ENCODE assay signal across 19 cellular contexts in the genomic region with DNA sequence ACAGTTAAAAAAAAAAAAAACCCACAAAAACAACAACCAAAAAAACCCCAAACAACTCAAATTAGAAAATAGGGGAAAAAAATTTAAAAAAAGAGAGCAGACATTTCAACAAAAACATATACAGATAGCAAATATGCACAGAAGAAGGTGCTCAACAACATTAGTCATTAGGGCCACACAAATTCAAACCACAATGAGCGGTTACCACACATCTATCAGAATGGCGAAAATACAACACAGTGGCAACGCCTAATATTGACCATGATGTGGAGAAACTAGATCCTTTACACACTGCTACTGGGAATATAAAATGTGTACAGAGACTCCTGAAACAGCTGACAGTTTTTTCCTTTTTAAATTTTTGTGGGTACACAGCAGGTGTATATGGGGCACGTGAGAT. TPM values are rescaled to one million over a fixed set of nuclear protein-coding genes. Genes with fewer than 3 reads are reported as not detected.
DNase-seq lines count a peak whose midpoint lies in the region; ATAC-seq and TF ChIP-seq lines count a peak whose summit lies in the region.
"Had no signal": no experiment of that assay in that cellular context is flagged by ENCODE, and none has a peak within 500 bp of the region (broad histone marks: within the 10 kb centered on the region; RNA-seq: fewer than 3 reads in every experiment).

No MANE protein-coding gene starts in this region.

- CTCF ChIA-PET in CD8-positive, alpha-beta T cell (lab: Charles Lee), result interaction anchor here (1.5 kb wide), 1 partner anchor 10 kb away, joined by 8 read pairs; no protein-coding TSS in a partner anchor
- CTCF ChIA-PET in activated CD4-positive, alpha-beta memory T cell treated with anti-CD3 and anti-CD28 coated beads for 36 hours (lab: Charles Lee), result no interaction called here

- POLR2A ChIA-PET in CD8-positive, alpha-beta T cell (lab: Charles Lee), result interaction anchor here (0.7 to 2.6 kb wide), 6 partner anchors 10 to 116 kb away, joined by 3 to 18 read pairs (median 6); partner anchors contain the start of genes NSG1 and TMEM128
- POLR2A ChIA-PET in activated CD4-positive, alpha-beta memory T cell treated with anti-CD3 and anti-CD28 coated beads for 36 hours (lab: Charles Lee), result no interaction called here

- H3K27ac ChIP-seq in ACC112 (ENCODE audit: low read depth, low read length) (peak overlapping the region; percentile 64), epithelial cell of prostate (peak overlapping the region; percentile 95), ascending aorta (no peak overlapping the region)
- H3K27ac ChIP-seq in CD8-positive, alpha-beta T cell (ENCODE audit: low read depth, low read length), result peak overlapping the region; percentile 81
- H3K27ac ChIP-seq: right atrium auricular region had no signal

- H3K9me3 Mint-ChIP-seq in CD8-positive, alpha-beta T cell, result no peaks in the 10 kb centered on the region
- H3K9me3 Mint-ChIP-seq in activated CD4-positive, alpha-beta memory T cell treated with anti-CD3 and anti-CD28 coated beads for 36 hours, result no peaks in the 10 kb centered on the region

- DNase-seq in CD8-positive, alpha-beta T cell, result no peak
- DNase-seq in activated CD4-positive, alpha-beta memory T cell treated with anti-CD3 and anti-CD28 coated beads for 36 hours, result no peak
- DNase-seq in epithelial cell of prostate (ENCODE audit: low read depth, low spot score) (no peak), ascending aorta (ENCODE audit: low spot score in 2 of 2) (no peak), D341Med (ENCODE audit: low spot score) (no peak)
- DNase-seq: activated CD8-positive, alpha-beta memory T cell treated with anti-CD3 and anti-CD28 coated beads, Interleukin-2, amount 50 U/mL, for 48 hours; amniotic stem cell; DMS53; glutamatergic neuron; NCI-H1930; NCI-H526; Peyer's patch had no signal

- H3K36me3 Mint-ChIP-seq in CD8-positive, alpha-beta T cell, result peaks cover 77% of the 10 kb centered on the region
- H3K36me3 Mint-ChIP-seq in activated CD4-positive, alpha-beta memory T cell treated with anti-CD3 and anti-CD28 coated beads for 36 hours, result peaks cover 64% of the 10 kb centered on the region

- H3K4me3 ChIP-seq in ACC112 (ENCODE audit: low read depth, low read length) (no peak overlapping the region), ascending aorta (no peak overlapping the region)
- H3K4me3 ChIP-seq in CD8-positive, alpha-beta T cell (ENCODE audit: low read depth, low read length), result no peak overlapping the region
- H3K4me3 ChIP-seq: Peyer's patch, right atrium auricular region had no signal

- peaks cover 15% of the 10 kb centered on the region for H3K4me1 ChIP-seq in ACC112 (ENCODE audit: control insufficient read depth, insufficient read depth, low read length, unreplicated experiment)
- peaks cover 22% of the 10 kb centered on the region for H3K4me1 ChIP-seq in CD8-positive, alpha-beta T cell (ENCODE audit: insufficient read depth, low read length)
- H3K4me1 ChIP-seq in ascending aorta, result no peaks in the 10 kb centered on the region
- H3K4me1 ChIP-seq: Peyer's patch, right atrium auricular region had no signal

- H3K27me3 ChIP-seq in ACC112 (ENCODE audit: insufficient read depth, low read length) (no peaks in the 10 kb centered on the region), ascending aorta (no peaks in the 10 kb centered on the region)
- H3K27me3 ChIP-seq in CD8-positive, alpha-beta T cell (ENCODE audit: insufficient read depth, low read length), result no peaks in the 10 kb centered on the region
- H3K27me3 ChIP-seq: Peyer's patch, right atrium auricular region had no signal

- ATAC-seq in CD8-positive, alpha-beta T cell, result no peak
- ATAC-seq in HG02852 (IDR thresholded peaks at IDR 0.05; ENCODE audit: unreplicated experiment) (no peak), HG02571 (IDR thresholded peaks at IDR 0.05; ENCODE audit: unreplicated experiment) (no peak)
- ATAC-seq: WTC11 had no signal

- no peak overlapping the region for H2AFZ ChIP-seq in ACC112 (ENCODE audit: low read length, unreplicated experiment)

- no peaks in the 10 kb centered on the region for H3K79me2 ChIP-seq in ACC112 (ENCODE audit: control insufficient read depth, insufficient read depth, low read length, unreplicated experiment)

- H3K9me3 ChIP-seq in CD8-positive, alpha-beta T cell (ENCODE audit: low read length), result no peaks in the 10 kb centered on the region
- no peaks in the 10 kb centered on the region for H3K9me3 ChIP-seq in ascending aorta
- H3K9me3 ChIP-seq: Peyer's patch, right atrium auricular region had no signal

- peak overlapping the region; percentile 95 for H3K27ac Mint-ChIP-seq in CD8-positive, alpha-beta T cell
- peak overlapping the region; percentile 80 for H3K27ac Mint-ChIP-seq in activated CD4-positive, alpha-beta memory T cell treated with anti-CD3 and anti-CD28 coated beads for 36 hours
- H3K27ac Mint-ChIP-seq: B cell, WTC11 had no signal

- intact Hi-C loops in CD8-positive, alpha-beta T cell (cut with DNase I, micrococcal nuclease), result no loop called here
- intact Hi-C loops in activated CD4-positive, alpha-beta memory T cell treated with anti-CD3 and anti-CD28 coated beads for 36 hours (cut with micrococcal nuclease), result no loop called here
- intact Hi-C loops in ascending aorta (cut with DNase I), result no loop called here

- H3K4me1 Mint-ChIP-seq in CD8-positive, alpha-beta T cell (ENCODE audit: low read depth), result peaks cover 49% of the 10 kb centered on the region
- peaks cover 25% of the 10 kb centered on the region for H3K4me1 Mint-ChIP-seq in activated CD4-positive, alpha-beta memory T cell treated with anti-CD3 and anti-CD28 coated beads for 36 hours (ENCODE audit: low read depth)
- H3K4me1 Mint-ChIP-seq: B cell, WTC11 had no signal

- no peak for TF ChIP-seq CTCF in CD8-positive, alpha-beta T cell (IDR thresholded peaks at IDR 0.05)
- TF ChIP-seq CTCF in ascending aorta (IDR thresholded peaks at IDR 0.05), result no peak

- H3K27me3 Mint-ChIP-seq in CD8-positive, alpha-beta T cell (ENCODE audit: low read depth), result no peaks in the 10 kb centered on the region
- H3K27me3 Mint-ChIP-seq in activated CD4-positive, alpha-beta memory T cell treated with anti-CD3 and anti-CD28 coated beads for 36 hours, result no peaks in the 10 kb centered on the region
- H3K27me3 Mint-ChIP-seq: B cell had no signal

- H3K36me3 ChIP-seq in ACC112 (ENCODE audit: insufficient read depth, low read length) (no peaks in the 10 kb centered on the region; the same call in 1 of the 2 replicates), ascending aorta (peaks cover 31 to 58% of the 10 kb centered on the region in 2 donors)
- peaks cover 30% of the 10 kb centered on the region for H3K36me3 ChIP-seq in CD8-positive, alpha-beta T cell (ENCODE audit: insufficient read depth, low read length)

- no peak overlapping the region for H3K4me3 Mint-ChIP-seq in CD8-positive, alpha-beta T cell
- H3K4me3 Mint-ChIP-seq in activated CD4-positive, alpha-beta memory T cell treated with anti-CD3 and anti-CD28 coated beads for 36 hours, result no peak overlapping the region
- H3K4me3 Mint-ChIP-seq: B cell, WTC11 had no signal

RNA-seq across cellular contexts. Expression of gene LYAR, which starts 19.4 kb away (rescaled TPM):
- 10 to 100 TPM; 57.8 to 59.0 TPM for total RNA-seq in CD8-positive, alpha-beta T cell
- 10 to 100 TPM; 49.7 to 54.0 TPM for total RNA-seq in activated CD4-positive, alpha-beta memory T cell treated with anti-CD3 and anti-CD28 coated beads for 36 hours
- total RNA-seq in ascending aorta, result 4.7 TPM

RNA-seq across cellular contexts. Expression of gene ZBTB49, which starts 19.5 kb away (rescaled TPM):
- total RNA-seq in CD8-positive, alpha-beta T cell, result 10 to 100 TPM; 15.9 to 21.1 TPM
- total RNA-seq in activated CD4-positive, alpha-beta memory T cell treated with anti-CD3 and anti-CD28 coated beads for 36 hours, result 1 to 10 TPM; 4.3 to 4.6 TPM
- not detected for total RNA-seq in ascending aorta

RNA-seq across cellular contexts. Expression of gene TMEM128, which starts 22.5 kb away (rescaled TPM):
- total RNA-seq in CD8-positive, alpha-beta T cell, result 1 to 10 TPM; 6.4 TPM
- total RNA-seq in activated CD4-positive, alpha-beta memory T cell treated with anti-CD3 and anti-CD28 coated beads for 36 hours, result 10 to 100 TPM; 22.0 to 25.3 TPM
- total RNA-seq in ascending aorta, result 0.64 TPM

RNA-seq across cellular contexts. Expression of gene OTOP1, which starts 43.8 kb away (rescaled TPM):
- total RNA-seq in CD8-positive, alpha-beta T cell, result not detected
- total RNA-seq in activated CD4-positive, alpha-beta memory T cell treated with anti-CD3 and anti-CD28 coated beads for 36 hours, result not detected
- total RNA-seq in ascending aorta, result not detected
- total RNA-seq: B cell, Peyer's patch, right atrium auricular region, temporal lobe, WTC11 had no signal

Comparison
In these comparisons a context has a peak if more than half of its experiments do, and no peak if none do; other contexts are left out.
1. H3K27ac ChIP-seq: peak in ACC112 (single experiment), CD8-positive, alpha-beta T cell (single experiment) and epithelial cell of prostate (single experiment); none in ascending aorta (0 of 2).